Comparison of ENCODE assay signal across 8 cellular contexts in the genomic region with DNA sequence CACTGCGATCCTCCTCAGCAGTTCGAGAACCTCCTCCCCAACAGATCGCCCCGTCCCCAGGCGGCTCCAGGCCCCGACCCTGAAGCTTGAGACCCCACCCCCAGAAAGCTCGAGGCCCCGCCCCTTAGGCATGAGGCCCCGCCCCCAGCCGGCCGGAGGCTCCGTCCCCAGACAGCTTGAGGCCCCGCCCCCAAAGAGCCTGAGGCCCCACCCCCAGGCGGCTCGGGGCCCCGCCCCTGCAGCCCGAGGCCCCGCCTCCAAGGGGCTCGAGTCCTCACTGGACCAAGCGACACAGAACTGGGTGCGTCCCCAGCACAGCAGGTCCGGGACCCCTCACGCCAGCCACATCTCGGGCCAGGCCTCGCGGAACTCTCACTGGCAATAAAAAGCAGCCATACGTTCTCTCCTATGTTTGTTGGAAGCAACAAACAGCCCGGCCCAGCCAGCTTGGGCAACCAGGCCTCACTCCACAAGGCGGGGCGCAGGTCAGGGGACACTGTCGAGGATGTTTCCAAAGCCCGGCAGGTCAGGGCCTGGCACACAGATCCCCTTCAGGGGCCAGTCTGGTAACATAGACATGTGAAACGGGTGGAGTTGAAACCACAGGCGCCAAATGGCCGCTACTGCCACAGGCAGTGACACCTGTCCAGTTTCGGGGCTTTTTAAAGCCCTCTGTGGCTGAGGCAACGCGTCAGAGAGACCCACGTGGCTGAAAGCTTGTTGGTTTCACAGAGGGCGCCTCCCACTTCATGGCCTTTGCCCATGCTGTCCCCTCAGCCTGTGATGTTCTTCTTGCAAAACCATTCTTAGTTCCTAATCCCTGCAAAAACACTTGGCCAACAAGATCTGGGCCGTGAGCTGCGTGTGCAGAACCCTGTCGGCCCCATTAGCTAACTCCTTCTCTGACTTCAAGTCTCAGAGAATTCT.
DNase-seq lines count a peak whose midpoint lies in the region; ATAC-seq and TF ChIP-seq lines count a peak whose summit lies in the region.

No MANE protein-coding gene starts in this region.

- H3K27ac ChIP-seq in HUES6 (ENCODE audit: low read depth, low read length) (no peak overlapping the region), colonic mucosa (no peak overlapping the region), dorsolateral prefrontal cortex (no peak overlapping the region)

- H3K36me3 ChIP-seq in HUES6 (ENCODE audit: control insufficient read depth, insufficient read depth, low read length) (no peaks in the 10 kb centered on the region), colonic mucosa (no peaks in the 10 kb centered on the region)

- H3K4me1 ChIP-seq in HUES6 (ENCODE audit: control insufficient read depth, insufficient read depth, low read length) = no peaks in the 10 kb centered on the region
- no peaks in the 10 kb centered on the region for H3K4me1 ChIP-seq in colonic mucosa

- TF ChIP-seq CTCF in colonic mucosa (IDR thresholded peaks at IDR 0.05) (no peak), dorsolateral prefrontal cortex (IDR thresholded peaks at IDR 0.05 in 54 of 56, conservative IDR thresholded peaks at IDR 0.05 in 2 of 56; ENCODE audit: low read depth in 1 of 56, partially characterized antibody in 56 of 56) (no peak)

- H3K27me3 ChIP-seq in HUES6 (ENCODE audit: control insufficient read depth, insufficient read depth, low read length) (no peaks in the 10 kb centered on the region), colonic mucosa (no peaks in the 10 kb centered on the region), dorsolateral prefrontal cortex (no peaks in the 10 kb centered on the region)

- H3K9me3 ChIP-seq in HUES6 (ENCODE audit: control insufficient read depth, insufficient read depth, low read depth, low read length) (no peaks in the 10 kb centered on the region), colonic mucosa (no peaks in the 10 kb centered on the region)

- peak; percentile 77 for ATAC-seq in GM18519 (IDR thresholded peaks at IDR 0.05; ENCODE audit: low FRiP score, unreplicated experiment)
- ATAC-seq in GM21723 (IDR thresholded peaks at IDR 0.05; ENCODE audit: unreplicated experiment) = peak; percentile 92

- peak overlapping the region; percentile 47 for H3K4me3 ChIP-seq in HUES6 (ENCODE audit: low read depth, low read length)
- no peak overlapping the region for H3K4me3 ChIP-seq in colonic mucosa
- no peak overlapping the region for H3K4me3 ChIP-seq in dorsolateral prefrontal cortex

- H3K9ac ChIP-seq in HUES6 (ENCODE audit: low read length) = no peak overlapping the region
- H3K9ac ChIP-seq in colonic mucosa (ENCODE audit: low read depth in 2 of 2, low read length in 2 of 2) = no peak overlapping the region

- peak; percentile 55 for DNase-seq in colonic mucosa
- peak in 3 of 4 experiments; percentile 2 to 5 (median 3) for DNase-seq in stimulated activated CD4-positive, alpha-beta T cell treated with anti-CD3 and anti-CD28 coated beads, Interleukin-1b, Interleukin-23, amount 100 ng/mL, for 24 hours (ENCODE audit: low read depth in 4 of 4, low spot score in 1 of 4)
- DNase-seq in dorsolateral prefrontal cortex = no peak
- no peak for DNase-seq in GDM1 (lab: John Stamatoyannopoulos, UW)
- no peak for DNase-seq in inferior parietal cortex (ENCODE audit: extremely low spot score)

- intact Hi-C loops in colonic mucosa (cut with DNase I) (no loop called here), dorsolateral prefrontal cortex (cut with DNase I) (no loop called here)

Comparison
In these comparisons a context has a peak if more than half of its experiments do, and no peak if none do; other contexts are left out.
1. DNase-seq: peak in colonic mucosa (single experiment) and stimulated activated CD4-positive, alpha-beta T cell treated with anti-CD3 and anti-CD28 coated beads, Interleukin-1b, Interleukin-23, amount 100 ng/mL, for 24 hours (3 of 4); none in dorsolateral prefrontal cortex (0 of 10), GDM1 (single experiment) and inferior parietal cortex (single experiment).